11 cellular contexts compared by ENCODE assay signal in genomic region chr2:42342795-42343241, GRCh38. TPM values are rescaled to one million over a fixed set of nuclear protein-coding genes. Genes with fewer than 3 reads are reported as not detected.
A peak's percentile ranks its signal among the peaks of the same experiment; 100 is the strongest.
DNase-seq lines count a peak whose midpoint lies in the region; ATAC-seq, FAIRE-seq and TF ChIP-seq lines count a peak whose summit lies in the region.
"Had no signal": no experiment of that assay in that cellular context is flagged by ENCODE, and none has a peak within 500 bp of the region (broad histone marks: within the 10 kb centered on the region; RNA-seq: fewer than 3 reads in every experiment).

No MANE protein-coding gene starts in this region.

- H3K27me3 Mint-ChIP-seq in T-helper 17 cell: no peaks in the 10 kb centered on the region

- peaks cover 34% of the 10 kb centered on the region for H3K4me1 Mint-ChIP-seq in T-helper 17 cell

- H4K20me1 ChIP-seq in HCT116 (ENCODE audit: insufficient read depth) (no peaks in the 10 kb centered on the region), HepG2 (ENCODE audit: insufficient read depth, low read length) (peaks cover 32% of the 10 kb centered on the region; the same call in 1 of the 2 replicates), OCI-LY7 (ENCODE audit: insufficient read depth, low read length) (no peaks in the 10 kb centered on the region)

- WGBS in HepG2 (ENCODE audit: low lambda C conversion rate): 89% methylated on average over 11 of the region's 11 CpGs

- H3K79me2 ChIP-seq in HCT116 (ENCODE audit: insufficient read depth, low read length) (peaks cover 28% of the 10 kb centered on the region), HepG2 (ENCODE audit: insufficient read depth, low read length) (peaks cover 32% of the 10 kb centered on the region), OCI-LY7 (ENCODE audit: insufficient read depth, low read depth, low read length) (no peaks in the 10 kb centered on the region; the same call in 1 of the 2 replicates)

- in situ Hi-C loops in HepG2 (cut with HindIII; ENCODE audit: extremely low pct_ligation_motif_present, low pct_unique_long_range_greater_than_20kb): no loop called here

- H3K9me3 ChIP-seq in HCT116 (ENCODE audit: control insufficient read depth in 1 of 2, insufficient read depth in 1 of 2, low read depth in 1 of 2, low read length in 2 of 2) (no peaks in the 10 kb centered on the region), T-helper 17 cell (ENCODE audit: control insufficient read depth, low read length, poor library complexity, severe bottlenecking) (no peaks in the 10 kb centered on the region), HepG2 (ENCODE audit: low read length) (no peaks in the 10 kb centered on the region), OCI-LY7 (ENCODE audit: low read length) (no peaks in the 10 kb centered on the region)
- H3K9me3 ChIP-seq: neutrophil had no signal

- RAD21 ChIA-PET in HCT116 (lab: Charles Lee; ENCODE audit: low non-redundant PET in 1 of 2, low total read pairs in 2 of 2, uncharacterized antibody in 2 of 2, unreplicated experiment in 2 of 2): no interaction called here

- no peak overlapping the region for H3K4me3 ChIP-seq in HCT116 (replicated peaks in 1 of 2; ENCODE audit: low read depth in 1 of 2, low read length in 2 of 2)
- no peak overlapping the region for H3K4me3 ChIP-seq in HepG2 (replicated peaks in 1 of 3; ENCODE audit: insufficient read depth in 1 of 3, low read depth in 2 of 3, low read length in 3 of 3)
- H3K4me3 ChIP-seq in OCI-LY7 (ENCODE audit: low read depth, low read length, poor library complexity, severe bottlenecking): no peak overlapping the region
- H3K4me3 ChIP-seq: dorsolateral prefrontal cortex had no signal

- peaks cover 4 to 16% of the 10 kb centered on the region in 2 experiments; a peak in 3 of 4 replicates for H3K4me1 ChIP-seq in HCT116 (ENCODE audit: control insufficient read depth in 1 of 2, insufficient read depth in 2 of 2, low read length in 2 of 2)
- H3K4me1 ChIP-seq in HepG2 (ENCODE audit: insufficient read depth, low read length): peaks cover 55% of the 10 kb centered on the region
- H3K4me1 ChIP-seq in OCI-LY7 (ENCODE audit: insufficient read depth, low read length, poor library complexity, severe bottlenecking): no peaks in the 10 kb centered on the region

- H3K4me2 ChIP-seq in HCT116 (ENCODE audit: low read length) (peak overlapping the region; percentile 55), HepG2 (ENCODE audit: low read depth, low read length) (no peak overlapping the region), OCI-LY7 (ENCODE audit: low read length) (no peak overlapping the region)

- FAIRE-seq in HepG2 (lab: Jason Lieb, UNC): no peak

- TF ChIP-seq CTCF in HCT116 (IDR thresholded peaks at IDR 0.05 in 2 of 3, conservative IDR thresholded peaks at IDR 0.05 in 1 of 3; ENCODE audit: borderline replicate concordance in 1 of 3, insufficient read depth in 1 of 3, low read depth in 2 of 3, low read length in 2 of 3): no peak
- TF ChIP-seq CTCF in HepG2 (CRISPR knock-in tag; IDR thresholded peaks at IDR 0.05): no peak
- no peak for TF ChIP-seq CTCF in OCI-LY7 (conservative IDR thresholded peaks at IDR 0.05; ENCODE audit: low read length)

- CTCF ChIA-PET in HCT116 (lab: Charles Lee): no interaction called here
- CTCF ChIA-PET in HepG2 (lab: Yijun Ruan, JAX; ENCODE audit: low intra/inter-chr PET ratio, low total read pairs): no interaction called here
- CTCF ChIA-PET in OCI-LY7 (lab: Charles Lee; ENCODE audit: unreplicated experiment): no interaction called here

- ATAC-seq in HCT116 (peak; percentile 39), T-helper 17 cell (no peak), HepG2 (peak; percentile 8), HG02970 (IDR thresholded peaks at IDR 0.05; ENCODE audit: low FRiP score, unreplicated experiment) (no peak)
- peak; percentile 6 for ATAC-seq in stimulated activated naive CD8-positive, alpha-beta T cell treated with anti-CD3 and anti-CD28 coated beads, Interleukin-15, Interleukin-2, amounts not matched to agents 100 U/mL and 50 U/mL, for 24 hours

- TF ChIP-seq POLR2A in HCT116 (IDR thresholded peaks at IDR 0.05; ENCODE audit: borderline replicate concordance, extremely low read depth, insufficient read depth, insufficient read length) (no peak), HepG2 (IDR thresholded peaks at IDR 0.05; ENCODE audit: insufficient read depth in 1 of 2, low read depth in 2 of 2, low read length in 2 of 2) (peak in 1 of 2 experiments; percentile 67; a peak in 1 of 4 replicates)

- DNase-seq in HCT116 (ENCODE audit: low read depth, low spot score): no peak
- DNase-seq in T-helper 17 cell: no peak
- DNase-seq in HepG2 (ENCODE audit: low spot score): no peak
- no peak for DNase-seq in stimulated activated naive CD8-positive, alpha-beta T cell treated with anti-CD3 and anti-CD28 coated beads, Interleukin-15, Interleukin-2, amounts not matched to agents 100 U/mL and 50 U/mL, for 24 hours
- DNase-seq in GM19240 (ENCODE audit: insufficient read length, low spot score): no peak
- DNase-seq in HT-29 (ENCODE audit: low spot score): no peak
- DNase-seq in OCI-LY7 (ENCODE audit: low spot score): no peak
- DNase-seq: dorsolateral prefrontal cortex, NCI-H446 had no signal

- H3K36me3 ChIP-seq in HCT116 (ENCODE audit: control insufficient read depth in 1 of 2, insufficient read depth in 2 of 2, low read length in 2 of 2): no peaks in the 10 kb centered on the region; a peak in 1 of 4 replicates
- H3K36me3 ChIP-seq in HepG2 (replicated peaks in 1 of 2; ENCODE audit: control insufficient read depth in 1 of 2, insufficient read depth in 2 of 2, low read length in 2 of 2): peaks cover 3 to 8% of the 10 kb centered on the region in 2 experiments
- peaks cover 68% of the 10 kb centered on the region for H3K36me3 ChIP-seq in OCI-LY7 (ENCODE audit: insufficient read depth, low read length)

- no peak for TF ChIP-seq RAD21 in HCT116 (IDR thresholded peaks at IDR 0.05; ENCODE audit: low read depth)
- TF ChIP-seq RAD21 in HepG2 (CRISPR knock-in tag; IDR thresholded peaks at IDR 0.05): peak; percentile 24; the same call in 1 of the 2 replicates

- peak overlapping the region; percentile 14 for H3K27ac Mint-ChIP-seq in T-helper 17 cell

- H3K27me3 ChIP-seq in HCT116 (ENCODE audit: insufficient read depth, low read length) (no peaks in the 10 kb centered on the region), HepG2 (ENCODE audit: control insufficient read depth in 1 of 2, insufficient read depth in 2 of 2, low read length in 2 of 2) (no peaks in the 10 kb centered on the region)
- H3K27me3 ChIP-seq: dorsolateral prefrontal cortex, neutrophil had no signal

- POLR2A ChIA-PET in HCT116 (lab: Charles Lee) (no interaction called here), HepG2 (lab: Yijun Ruan, JAX) (interaction anchor here (1.1 to 1.6 kb wide), 2 partner anchors 14 to 16 kb away, joined by 3 to 4 read pairs; no protein-coding TSS in a partner anchor), OCI-LY7 (lab: Charles Lee) (interaction anchor here (0.7 to 1.0 kb wide), 2 partner anchors 9 to 236 kb away, joined by 3 read pairs; no protein-coding TSS in a partner anchor)

- no peak for TF ChIP-seq EP300 in HepG2 (IDR thresholded peaks at IDR 0.05; ENCODE audit: low read depth in 2 of 2, low read length in 2 of 2)
- no peak for TF ChIP-seq EP300 in HepG2 (CRISPR knock-in tag; IDR thresholded peaks at IDR 0.05; ENCODE audit: borderline replicate concordance)

- H3K9ac ChIP-seq in HCT116 (ENCODE audit: low read length): no peak overlapping the region
- no peak overlapping the region for H3K9ac ChIP-seq in HepG2 (ENCODE audit: insufficient read depth, low read depth, low read length)

- no peak overlapping the region for H3K27ac ChIP-seq in HCT116 (ENCODE audit: low read depth, low read length)
- H3K27ac ChIP-seq in HepG2 (ENCODE audit: extremely low read length, insufficient read depth, low read length): peak overlapping the region; percentile 17
- no peak overlapping the region for H3K27ac ChIP-seq in OCI-LY7 (ENCODE audit: low read depth, low read length, poor library complexity, severe bottlenecking)
- H3K27ac ChIP-seq: neutrophil had no signal

- peaks cover 2% of the 10 kb centered on the region for H3K36me3 Mint-ChIP-seq in T-helper 17 cell (ENCODE audit: low read depth)

- H2AFZ ChIP-seq in HCT116 (ENCODE audit: low read depth, low read length, poor library complexity, severe bottlenecking) (no peak overlapping the region), HepG2 (ENCODE audit: low read length) (no peak overlapping the region), OCI-LY7 (ENCODE audit: low read length) (no peak overlapping the region)

- H3K4me3 Mint-ChIP-seq in T-helper 17 cell: peak overlapping the region; percentile 15

- intact Hi-C loops in HCT116 (cut with micrococcal nuclease): no loop called here
- intact Hi-C loops in HepG2 (cut with micrococcal nuclease; ENCODE audit: unreplicated experiment): loop anchor here (2.0 kb wide), 1 partner anchor 18 kb away; the partner anchor contains the start of gene COX7A2L
- intact Hi-C loops in OCI-LY7 (cut with micrococcal nuclease; ENCODE audit: unreplicated experiment): no loop called here

- no TSS peak for BruUV-seq in HCT116 (replicated peaks; lab: Mats Ljungman, UMichigan)
- no TSS peak for BruUV-seq in HepG2 (replicated peaks; lab: Mats Ljungman, UMichigan)
- no TSS peak for BruUV-seq in OCI-LY7 (replicated peaks; lab: Mats Ljungman, UMichigan)

- H3K9me2 ChIP-seq in HCT116 (ENCODE audit: insufficient read depth) (no peaks in the 10 kb centered on the region), OCI-LY7 (ENCODE audit: insufficient read depth, low read length) (no peaks in the 10 kb centered on the region)

RNA-seq across cellular contexts. Expression of gene COX7A2L, which starts 18.2 kb away (rescaled TPM):
- 104 TPM for total RNA-seq in HCT116 (2021; ENCODE audit: unreplicated experiment)
- 85.3 and 93.7 TPM in 2 replicates for polyA plus RNA-seq in HCT116 (2012)
- total RNA-seq in T-helper 17 cell: 10 to 100 TPM; 50.9 to 55.3 TPM
- total RNA-seq in HepG2 (2016; rRNA removed; fragmentation: Illumina TruSeq; extraction: Trizol): 201 and 272 TPM in 2 replicates
- 111 and 117 TPM in 2 replicates for total RNA-seq in HepG2 (2016; cell fraction: cytosol; rRNA removed; fragmentation: Illumina TruSeq; extraction: Trizol; ENCODE audit: low read depth)
- total RNA-seq in HepG2 (2016; cell fraction: insoluble cytoplasmic fraction; rRNA removed; fragmentation: Illumina TruSeq; extraction: Trizol): 197 and 297 TPM in 2 replicates
- 232 and 238 TPM in 2 replicates for total RNA-seq in HepG2 (2016; cell fraction: membrane; rRNA removed; fragmentation: Illumina TruSeq; extraction: Trizol)
- total RNA-seq in HepG2 (2016; cell fraction: nucleus; rRNA removed; fragmentation: Illumina TruSeq; extraction: Trizol): 71.7 and 82.5 TPM in 2 replicates
- 122 and 155 TPM in 2 replicates for polyA plus RNA-seq in HepG2 (2011; rRNA removed)
- polyA plus RNA-seq in HepG2 (2011; cell fraction: cytosol; rRNA removed): 137 and 167 TPM in 2 replicates
- 30.5 and 38.2 TPM in 2 replicates for polyA plus RNA-seq in HepG2 (2011; cell fraction: nucleus; rRNA removed)
- polyA plus RNA-seq in HepG2 (2012): 187 and 191 TPM in 2 replicates
- 119 TPM in 2 replicates for polyA plus RNA-seq in HepG2 (2016; cell fraction: cytosol; fragmentation: Illumina TruSeq; extraction: Trizol; ENCODE audit: low read depth)
- 279 and 314 TPM in 2 replicates for polyA plus RNA-seq in HepG2 (2016; cell fraction: insoluble cytoplasmic fraction; fragmentation: Illumina TruSeq; extraction: Trizol; ENCODE audit: low read depth)
- 211 and 215 TPM in 2 replicates for polyA plus RNA-seq in HepG2 (2016; cell fraction: membrane; fragmentation: Illumina TruSeq; extraction: Trizol; ENCODE audit: low read depth)
- polyA plus RNA-seq in HepG2 (2016; cell fraction: nucleus; fragmentation: Illumina TruSeq; extraction: Trizol; ENCODE audit: insufficient read depth, low read depth): 118 and 123 TPM in 2 replicates
- 66.1 and 73.1 TPM in 2 replicates for polyA minus RNA-seq in HepG2 (2011; rRNA and poly(A)+ RNA removed; ENCODE audit: low replicate concordance)
- 41.1 and 44.7 TPM in 2 replicates for polyA minus RNA-seq in HepG2 (2011; cell fraction: cytosol; rRNA and poly(A)+ RNA removed)
- polyA minus RNA-seq in HepG2 (2011; cell fraction: nucleus; rRNA and poly(A)+ RNA removed): 22.7 and 28.1 TPM in 2 replicates
- 89.7 and 93.1 TPM in 2 replicates for total RNA-seq in HT-29 (2014; rRNA removed; shearing (Covaris generic))
- total RNA-seq in OCI-LY7 (2014; rRNA removed; shearing (Covaris generic)): 121 and 130 TPM in 2 replicates
- total RNA-seq in OCI-LY7 (2022): 118 and 152 TPM in 2 replicates

Comparison
In these comparisons a context has a peak if more than half of its experiments do, and no peak if none do; other contexts are left out.
1. ATAC-seq: peak in HCT116 (single experiment), HepG2 (single experiment) and stimulated activated naive CD8-positive, alpha-beta T cell treated with anti-CD3 and anti-CD28 coated beads, Interleukin-15, Interleukin-2, amounts not matched to agents 100 U/mL and 50 U/mL, for 24 hours (single experiment); none in T-helper 17 cell (single experiment) and HG02970 (single experiment).
2. Of the 20 proteins assayed by ChIP-seq in both HepG2 and HCT116: peak only in HepG2: MAX and RAD21; only in HCT116: none; in both: none; in neither: 17; mixed calls (peak in some experiments, not most) for 1.